21 cellular contexts compared by ENCODE assay signal in the genomic region with DNA sequence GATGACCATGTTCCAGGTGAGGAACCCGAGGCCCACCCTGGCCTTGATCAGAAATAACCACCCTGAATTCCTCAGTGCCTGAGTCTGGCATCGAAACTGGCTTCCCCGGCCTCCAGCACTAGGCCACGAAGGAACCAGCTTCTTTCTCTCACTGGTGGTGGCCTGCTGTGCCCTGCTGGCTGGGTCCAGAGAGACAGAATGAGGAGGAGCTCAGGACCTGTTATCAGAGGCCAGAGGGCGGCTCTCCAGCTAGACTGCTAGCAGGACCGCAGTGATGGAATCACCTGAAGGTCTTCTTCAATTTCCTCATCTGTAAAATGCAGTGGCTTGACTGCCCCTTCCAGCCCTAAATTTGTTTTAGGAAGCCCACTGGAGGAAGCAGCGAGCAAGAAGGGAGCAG. TPM values are rescaled to one million over a fixed set of nuclear protein-coding genes. Genes with fewer than 3 reads are reported as not detected.
DNase-seq lines count a peak whose midpoint lies in the region; FAIRE-seq and TF ChIP-seq lines count a peak whose summit lies in the region.
"Had no signal": no experiment of that assay in that cellular context is flagged by ENCODE, and none has a peak within 500 bp of the region (broad histone marks: within the 10 kb centered on the region; RNA-seq: fewer than 3 reads in every experiment).

No MANE protein-coding gene starts in this region.

- H4K20me1 ChIP-seq in H1 (replicated peaks in 1 of 2; ENCODE audit: control insufficient read depth in 1 of 2, insufficient read depth in 2 of 2, low read length in 2 of 2), result peaks cover 1 to 2% of the 10 kb centered on the region in 2 experiments

- no peak overlapping the region for H2AFZ ChIP-seq in H1 (ENCODE audit: low read length)

- peak overlapping the region; percentile 82 for H2BK20ac ChIP-seq in H1 (ENCODE audit: low read length)

- WGBS in H1 (ENCODE audit: extremely low coverage in 1 of 2, insufficient coverage in 1 of 2, insufficient read length in 1 of 2, insufficient replicate concordance in 2 of 2, low coverage in 1 of 2, low lambda C conversion rate in 2 of 2, missing lambda C conversion rate in 1 of 2), 2 experiments, result 83% methylated on average over 7 of the region's 7 CpGs; no CpG with 5 or more reads in 1 of the 2 experiments
- WGBS in esophagus muscularis mucosa, result 94% methylated on average over 7 of the region's 7 CpGs

- no peak for FAIRE-seq in H1 (lab: Jason Lieb, UNC)
- FAIRE-seq: A204.1, G401.6 had no signal

- DNase-seq in WERI-Rb-1 (no peak), H1 (ENCODE audit: low read depth in 1 of 2, low spot score in 2 of 2) (no peak), osteocyte (ENCODE audit: extremely low spot score, unreplicated experiment) (no peak), esophagus muscularis mucosa (ENCODE audit: extremely low spot score) (no peak), SKM-1 treated with dmso at 0.1 percent for 144 hours (lab: John Stamatoyannopoulos, UW; ENCODE audit: unreplicated experiment) (no peak)
- DNase-seq in activated naive CD8-positive, alpha-beta T cell treated with anti-CD3 and anti-CD28 coated beads for 36 hours, result no peak
- DNase-seq in stimulated activated CD4-positive, alpha-beta T cell treated with anti-CD3 and anti-CD28 coated beads, Interleukin-15, amount 100 ng/mL, for 24 hours, result no peak
- DNase-seq: KG1, NCI-H1092, NCI-H1436, NCI-H1930, NCI-H2227 treated with DMSO at 0.1 percent for 48 hours, NCI-H510A, NCI-H774, SHP77 treated with DMSO at 0.1 percent for 48 hours had no signal

- H3K27ac ChIP-seq in HUES48 (ENCODE audit: low read depth, low read length), result peak overlapping the region; percentile 86
- H3K27ac ChIP-seq in WERI-Rb-1, result 0 out of 2 replicates have a peak overlapping the region, but pooled peaks have one; percentile 19
- H3K27ac ChIP-seq in H1 (ENCODE audit: low read depth, low read length), result peak overlapping the region; percentile 49; the same call in 1 of the 2 replicates
- no peak overlapping the region for H3K27ac ChIP-seq in esophagus muscularis mucosa (replicated peaks in 1 of 4)
- H3K27ac ChIP-seq: C4-2B, RWPE1, SK-N-MC had no signal

- H2BK15ac ChIP-seq in H1 (ENCODE audit: low read length), result peak overlapping the region; percentile 84; the same call in 1 of the 2 replicates

- H3K36me3 Mint-ChIP-seq in osteocyte (ENCODE audit: unreplicated experiment), result peaks cover 14% of the 10 kb centered on the region
- no peaks in the 10 kb centered on the region for H3K36me3 Mint-ChIP-seq in activated naive CD8-positive, alpha-beta T cell treated with anti-CD3 and anti-CD28 coated beads for 36 hours

- peaks cover 95% of the 10 kb centered on the region for H3K4me1 ChIP-seq in HUES48 (ENCODE audit: control insufficient read depth, insufficient read depth, low read length)
- peaks cover 44 to 71% (median 63%) of the 10 kb centered on the region in 4 experiments for H3K4me1 ChIP-seq in H1 (replicated peaks in 1 of 4; ENCODE audit: control insufficient read depth in 3 of 4, insufficient read depth in 4 of 4, low read length in 3 of 4)
- H3K4me1 ChIP-seq in esophagus muscularis mucosa, result peaks cover 0 to 6% (median under 1%) of the 10 kb centered on the region in 4 donors

- no peak overlapping the region for H3K56ac ChIP-seq in H1 (replicated peaks; ENCODE audit: insufficient read length, low read depth, low read length)

- H3K23me2 ChIP-seq in H1 (ENCODE audit: low read depth, low read length), result no peaks in the 10 kb centered on the region

- peak overlapping the region; percentile 47 for H2BK120ac ChIP-seq in H1 (replicated peaks; ENCODE audit: low read depth, low read length)

- H3K4me1 Mint-ChIP-seq in osteocyte (ENCODE audit: unreplicated experiment), result peaks cover 22% of the 10 kb centered on the region
- H3K4me1 Mint-ChIP-seq in activated naive CD8-positive, alpha-beta T cell treated with anti-CD3 and anti-CD28 coated beads for 36 hours, result no peaks in the 10 kb centered on the region

- peaks cover 16% of the 10 kb centered on the region for H3K79me1 ChIP-seq in H1 (ENCODE audit: low read depth, low read length)

- H3K27ac Mint-ChIP-seq in osteocyte (ENCODE audit: unreplicated experiment), result peak overlapping the region; percentile 57
- no peak overlapping the region for H3K27ac Mint-ChIP-seq in activated naive CD8-positive, alpha-beta T cell treated with anti-CD3 and anti-CD28 coated beads for 36 hours

- H3K27me3 ChIP-seq in HUES48 (ENCODE audit: control insufficient read depth, insufficient read depth, low read length) (no peaks in the 10 kb centered on the region), WERI-Rb-1 (ENCODE audit: insufficient read depth, low read depth, severe bottlenecking) (no peaks in the 10 kb centered on the region), H1 (replicated peaks in 1 of 4; ENCODE audit: control insufficient read depth in 3 of 4, extremely low read depth in 1 of 4, insufficient read depth in 3 of 4, low read length in 3 of 4) (no peaks in the 10 kb centered on the region), esophagus muscularis mucosa (no peaks in the 10 kb centered on the region)

- no peak for TF ChIP-seq CTCF in WERI-Rb-1 (IDR thresholded peaks at IDR 0.05; ENCODE audit: low read depth, low read length)
- no peak for TF ChIP-seq CTCF in H1 (IDR thresholded peaks at IDR 0.05; ENCODE audit: control extremely low read depth in 1 of 3, insufficient read depth in 1 of 3, low read depth in 1 of 3, low read length in 3 of 3)
- no peak for TF ChIP-seq CTCF in osteocyte (IDR thresholded peaks at IDR 0.05)
- TF ChIP-seq CTCF in esophagus muscularis mucosa (IDR thresholded peaks at IDR 0.05), result no peak

- H2AK5ac ChIP-seq in H1 (ENCODE audit: low read depth, low read length), result peak overlapping the region; percentile 99

- H3K9me3 Mint-ChIP-seq in osteocyte (ENCODE audit: unreplicated experiment), result no peaks in the 10 kb centered on the region
- H3K9me3 Mint-ChIP-seq in activated naive CD8-positive, alpha-beta T cell treated with anti-CD3 and anti-CD28 coated beads for 36 hours, result no peaks in the 10 kb centered on the region

- H3K23ac ChIP-seq in H1 (ENCODE audit: insufficient read length), result no peak overlapping the region

- CTCF ChIA-PET in H1 (lab: Charles Lee; ENCODE audit: partially characterized antibody), result interaction anchor here (0.8 to 5.9 kb wide), 11 partner anchors 9 to 178 kb away, joined by 3 to 50 read pairs (median 3); no protein-coding TSS in a partner anchor

- H4K8ac ChIP-seq in H1 (ENCODE audit: extremely low read depth, insufficient read depth, low read length), result no peak overlapping the region

- H3K18ac ChIP-seq in H1 (ENCODE audit: extremely low read depth, low read length), result peak overlapping the region; percentile 76

- TF ChIP-seq POLR2A in H1 (IDR thresholded peaks at IDR 0.05; ENCODE audit: control extremely low read depth in 1 of 2, low read depth in 2 of 2, low read length in 2 of 2) (no peak), esophagus muscularis mucosa (IDR thresholded peaks at IDR 0.05; ENCODE audit: low read depth) (no peak)

- H2BK5ac ChIP-seq in H1 (ENCODE audit: low read depth, low read length), result peak overlapping the region; percentile 79

- TF ChIP-seq EP300 in H1 (IDR thresholded peaks at IDR 0.05; ENCODE audit: borderline replicate concordance in 1 of 2, low read depth in 2 of 2, low read length in 2 of 2) (no peak), esophagus muscularis mucosa (IDR thresholded peaks at IDR 0.05) (no peak)

- no peaks in the 10 kb centered on the region for H3K27me3 Mint-ChIP-seq in osteocyte (ENCODE audit: unreplicated experiment)
- peaks cover 5% of the 10 kb centered on the region for H3K27me3 Mint-ChIP-seq in activated naive CD8-positive, alpha-beta T cell treated with anti-CD3 and anti-CD28 coated beads for 36 hours

- H3K79me2 ChIP-seq in H1 (ENCODE audit: control insufficient read depth in 1 of 2, insufficient read depth in 2 of 2, low read length in 2 of 2), result peaks cover 25 to 96% of the 10 kb centered on the region in 2 experiments

- H3K4me2 ChIP-seq in H1 (ENCODE audit: insufficient read depth in 1 of 2, low read depth in 2 of 2, low read length in 2 of 2), result peak overlapping the region in 1 of 2 experiments; percentile 57; a peak in 1 of 4 replicates

- no peak for TF ChIP-seq RAD21 in H1 (IDR thresholded peaks at IDR 0.05 in 1 of 2, conservative IDR thresholded peaks at IDR 0.05 in 1 of 2; ENCODE audit: low read depth in 2 of 2, low read length in 2 of 2)

- H2BK12ac ChIP-seq in H1 (ENCODE audit: low read depth, low read length), result peak overlapping the region; percentile 91

- H3K9me3 ChIP-seq in HUES48 (ENCODE audit: control insufficient read depth, insufficient read depth, low read length) (no peaks in the 10 kb centered on the region), WERI-Rb-1 (ENCODE audit: severe bottlenecking) (no peaks in the 10 kb centered on the region), H1 (ENCODE audit: insufficient read depth in 2 of 2, low read depth in 1 of 2, low read length in 1 of 2) (no peaks in the 10 kb centered on the region), esophagus muscularis mucosa (no peaks in the 10 kb centered on the region)

- POLR2A ChIA-PET in H1 (lab: Charles Lee; ENCODE audit: partially characterized antibody), result interaction anchor here (1.0 to 5.0 kb wide), 7 partner anchors 11 to 44 kb away, joined by 3 to 47 read pairs (median 6); a partner anchor contains a TSS

- H3K4me3 ChIP-seq in HUES48 (ENCODE audit: low read depth, low read length) (no peak overlapping the region), WERI-Rb-1 (ENCODE audit: low read depth, low read length) (no peak overlapping the region), H1 (ENCODE audit: extremely low read depth in 1 of 4, insufficient read depth in 2 of 4, low read depth in 3 of 4, low read length in 4 of 4) (no peak overlapping the region), esophagus muscularis mucosa (no peak overlapping the region)

- peak overlapping the region; percentile 63 for H3K4ac ChIP-seq in H1 (replicated peaks; ENCODE audit: insufficient read length, low read depth, low read length)

- no peak overlapping the region for H3K4me3 Mint-ChIP-seq in osteocyte (ENCODE audit: unreplicated experiment)
- H3K4me3 Mint-ChIP-seq in activated naive CD8-positive, alpha-beta T cell treated with anti-CD3 and anti-CD28 coated beads for 36 hours, result no peak overlapping the region

- H4K5ac ChIP-seq in H1 (ENCODE audit: insufficient read length, low read depth, low read length), result no peak overlapping the region

- intact Hi-C loops in esophagus muscularis mucosa (cut with DNase I), result no loop called here

- H3K9ac ChIP-seq in HUES48 (ENCODE audit: low read depth, low read length) (no peak overlapping the region), H1 (replicated peaks in 1 of 4; ENCODE audit: extremely low read depth in 1 of 4, low read depth in 3 of 4, low read length in 3 of 4) (no peak overlapping the region; a peak in 1 of 7 replicates)

- H4K91ac ChIP-seq in H1 (replicated peaks; ENCODE audit: insufficient read length, low read length), result peak overlapping the region; percentile 80

- H3K36me3 ChIP-seq in HUES48 (ENCODE audit: control insufficient read depth, insufficient read depth, low read length) (peaks cover 3% of the 10 kb centered on the region; the same call in 1 of the 2 replicates), WERI-Rb-1 (no peaks in the 10 kb centered on the region), H1 (ENCODE audit: control insufficient read depth in 2 of 4, insufficient read depth in 4 of 4, low read length in 3 of 4) (no peaks in the 10 kb centered on the region), esophagus muscularis mucosa (no peaks in the 10 kb centered on the region)

- H3K14ac ChIP-seq in H1 (ENCODE audit: insufficient read length), result no peak overlapping the region

RNA-seq across cellular contexts. Expression of a gene that starts 20.5 kb away (rescaled TPM):
- 70.3 and 73.6 TPM in 2 replicates for total RNA-seq in H1 (2021; fragmentation: NEBNext Ultra II Directional; extraction: Animal tissue kit (Norgen Biotek cat#: 25700))
- 27.5 and 33.6 TPM in 2 replicates for polyA plus RNA-seq in H1 (2011; rRNA removed)
- polyA plus RNA-seq in H1 (2011; cell fraction: cytosol; rRNA removed), result 31.7 TPM
- polyA plus RNA-seq in H1 (2011; cell fraction: nucleus; rRNA removed), result 72.5 TPM
- 31.8 to 40.7 TPM (median 40.1 TPM) in 4 replicates for polyA plus RNA-seq in H1 (2012, experiment 1 of 2)
- 4.2 TPM for polyA plus RNA-seq in H1 (2012, experiment 2 of 2)
- polyA plus RNA-seq in H1 (2013, experiment 1 of 2), result 68.4 TPM
- 76.5 TPM for polyA plus RNA-seq in H1 (2013, experiment 2 of 2)
- 186 and 264 TPM in 2 replicates for polyA minus RNA-seq in H1 (2011; rRNA and poly(A)+ RNA removed)
- polyA minus RNA-seq in H1 (2011; cell fraction: cytosol; rRNA and poly(A)+ RNA removed), result 54.3 TPM
- polyA minus RNA-seq in H1 (2011; cell fraction: nucleus; rRNA and poly(A)+ RNA removed), result 152 TPM
- total RNA-seq in osteocyte, result 20.6 and 21.8 TPM in 2 replicates
- not detected for total RNA-seq in activated naive CD8-positive, alpha-beta T cell treated with anti-CD3 and anti-CD28 coated beads for 36 hours
- 1 to 10 TPM; 5.1 to 7.3 (median 6.5) TPM for total RNA-seq in esophagus muscularis mucosa

Comparison
In these comparisons a context has a peak if more than half of its experiments do, and no peak if none do; other contexts are left out.
1. H3K27ac ChIP-seq: peak in HUES48 (single experiment), WERI-Rb-1 (single experiment) and H1 (single experiment); none in esophagus muscularis mucosa (0 of 4).
2. RNA of a gene that starts 20.5 kb away (total RNA-seq): 70.3 to 73.6 TPM in H1, 20.6 to 21.8 TPM in osteocyte and 5.1 to 7.3 TPM in esophagus muscularis mucosa; not detected in activated naive CD8-positive, alpha-beta T cell treated with anti-CD3 and anti-CD28 coated beads for 36 hours; every median in the first group is over 4 times any median in the second.